ENCODE assay signal across 9 cellular contexts in the genomic region with DNA sequence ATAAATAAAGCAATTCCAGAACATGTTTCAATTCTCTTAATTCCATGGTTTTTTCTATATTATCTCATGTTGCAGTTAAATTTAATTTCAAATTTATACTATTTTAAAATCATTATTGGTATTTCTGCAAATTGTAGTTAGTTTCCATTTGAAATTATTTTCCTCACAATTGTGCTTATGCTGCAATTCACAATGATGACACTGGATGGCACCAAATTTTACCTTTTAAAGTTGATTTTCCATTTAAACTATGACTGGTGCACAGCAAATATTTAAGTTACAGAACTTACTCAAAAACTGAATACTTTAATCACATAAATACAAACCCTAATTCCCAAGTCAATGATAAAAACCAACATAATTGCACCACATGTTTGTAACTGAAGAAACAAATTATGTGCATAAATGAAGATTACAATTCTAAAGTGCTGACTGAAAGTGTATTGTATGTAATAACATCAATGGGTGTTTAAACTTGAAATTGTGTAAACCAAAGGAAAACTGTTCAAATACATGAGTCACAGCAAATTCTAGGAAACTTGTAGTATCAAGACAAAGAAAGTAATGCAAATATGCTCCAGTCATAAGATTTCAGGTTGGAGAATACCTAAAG.
A peak's percentile ranks its signal among the peaks of the same experiment; 100 is the strongest.
DNase-seq lines count a peak whose midpoint lies in the region; ATAC-seq and TF ChIP-seq lines count a peak whose summit lies in the region.
"Had no signal": no experiment of that assay in that cellular context is flagged by ENCODE, and none has a peak within 500 bp of the region (broad histone marks: within the 10 kb centered on the region; RNA-seq: fewer than 3 reads in every experiment).

No MANE protein-coding gene starts in this region.

- H3K36me3 Mint-ChIP-seq in activated CD4-positive, alpha-beta memory T cell treated with anti-CD3 and anti-CD28 coated beads, Interleukin-2, amount 10 ng/mL, durations not matched to agents 7 days and 5 days (ENCODE audit: low read depth), result no peaks in the 10 kb centered on the region

- no peaks in the 10 kb centered on the region for H3K9me3 Mint-ChIP-seq in activated CD4-positive, alpha-beta memory T cell treated with anti-CD3 and anti-CD28 coated beads, Interleukin-2, amount 10 ng/mL, durations not matched to agents 7 days and 5 days
- H3K9me3 Mint-ChIP-seq: activated B cell treated with CpG ODN at 0.5 μM for 24 hours had no signal

- POLR2A ChIA-PET in activated CD4-positive, alpha-beta memory T cell treated with anti-CD3 and anti-CD28 coated beads, Interleukin-2, amount 10 ng/mL, durations not matched to agents 7 days and 5 days (lab: Charles Lee), result no interaction called here

- CTCF ChIA-PET in activated CD4-positive, alpha-beta memory T cell treated with anti-CD3 and anti-CD28 coated beads, Interleukin-2, amount 10 ng/mL, durations not matched to agents 7 days and 5 days (lab: Charles Lee), result no interaction called here

- no peak overlapping the region for H3K27ac Mint-ChIP-seq in activated CD4-positive, alpha-beta memory T cell treated with anti-CD3 and anti-CD28 coated beads, Interleukin-2, amount 10 ng/mL, durations not matched to agents 7 days and 5 days
- H3K27ac Mint-ChIP-seq: activated B cell treated with CpG ODN at 0.5 μM for 24 hours had no signal

- TF ChIP-seq CTCF in GM10266 (IDR thresholded peaks at IDR 0.05; ENCODE audit: control insufficient read depth, insufficient read depth, low read depth, missing control alignments), result peak; percentile 66

- DNase-seq in GM10266 (ENCODE audit: extremely low spot score) (peak; percentile 10), HT1080 (ENCODE audit: low read depth) (peak; percentile 11), adipocyte (ENCODE audit: low read depth) (peak; percentile 69), left lobe of liver (ENCODE audit: low spot score) (no peak), cerebellar nuclear complex (lab: John Stamatoyannopoulos, UW) (no peak)
- DNase-seq in activated CD4-positive, alpha-beta memory T cell treated with anti-CD3 and anti-CD28 coated beads, Interleukin-2, amount 10 ng/mL, durations not matched to agents 7 days and 5 days, result no peak
- DNase-seq: activated B cell treated with CpG ODN at 0.5 μM for 24 hours had no signal

- H3K36me3 ChIP-seq in adipocyte (ENCODE audit: control insufficient read depth, insufficient read depth, low read length, severe bottlenecking), result no peaks in the 10 kb centered on the region

- H3K4me1 ChIP-seq in adipocyte (ENCODE audit: control insufficient read depth, insufficient read depth, low read length), result no peaks in the 10 kb centered on the region

- H3K4me1 Mint-ChIP-seq in activated CD4-positive, alpha-beta memory T cell treated with anti-CD3 and anti-CD28 coated beads, Interleukin-2, amount 10 ng/mL, durations not matched to agents 7 days and 5 days, result no peaks in the 10 kb centered on the region
- H3K4me1 Mint-ChIP-seq: activated B cell treated with CpG ODN at 0.5 μM for 24 hours had no signal

- H3K4me3 ChIP-seq in adipocyte (ENCODE audit: low read length), result no peak overlapping the region

- no peak overlapping the region for H3K9ac ChIP-seq in adipocyte (ENCODE audit: low read length)

- ATAC-seq in left lobe of liver (peak; percentile 64), GM21825 (IDR thresholded peaks at IDR 0.05; ENCODE audit: unreplicated experiment) (no peak), GM19023 (IDR thresholded peaks at IDR 0.05; ENCODE audit: unreplicated experiment) (no peak)

- no peaks in the 10 kb centered on the region for H3K27me3 Mint-ChIP-seq in activated CD4-positive, alpha-beta memory T cell treated with anti-CD3 and anti-CD28 coated beads, Interleukin-2, amount 10 ng/mL, durations not matched to agents 7 days and 5 days

- no peaks in the 10 kb centered on the region for H3K27me3 ChIP-seq in adipocyte (replicated peaks; ENCODE audit: control insufficient read depth, insufficient read depth, low read length)

- H3K9me3 ChIP-seq in adipocyte (ENCODE audit: control insufficient read depth, low read length), result no peaks in the 10 kb centered on the region

- no peak overlapping the region for H3K4me3 Mint-ChIP-seq in activated CD4-positive, alpha-beta memory T cell treated with anti-CD3 and anti-CD28 coated beads, Interleukin-2, amount 10 ng/mL, durations not matched to agents 7 days and 5 days
- H3K4me3 Mint-ChIP-seq: activated B cell treated with CpG ODN at 0.5 μM for 24 hours had no signal

Comparison
In these comparisons a context has a peak if more than half of its experiments do, and no peak if none do; other contexts are left out.
1. DNase-seq: peak in GM10266 (single experiment), HT1080 (single experiment) and adipocyte (single experiment); none in left lobe of liver (single experiment), activated CD4-positive, alpha-beta memory T cell treated with anti-CD3 and anti-CD28 coated beads, Interleukin-2, amount 10 ng/mL, durations not matched to agents 7 days and 5 days (single experiment) and cerebellar nuclear complex (0 of 2).